ENCODE assay signal across 9 cellular contexts in genomic region chr17:7260151-7260550, GRCh38. TPM values are rescaled to one million over a fixed set of nuclear protein-coding genes. Genes with fewer than 3 reads are reported as not detected.
A peak's percentile ranks its signal among the peaks of the same experiment; 100 is the strongest.
DNase-seq lines count a peak whose midpoint lies in the region; ATAC-seq and TF ChIP-seq lines count a peak whose summit lies in the region.
"Had no signal": no experiment of that assay in that cellular context is flagged by ENCODE, and none has a peak within 500 bp of the region (broad histone marks: within the 10 kb centered on the region; RNA-seq: fewer than 3 reads in every experiment).

No MANE protein-coding gene starts in this region.

- H3K4me1 Mint-ChIP-seq in WTC11: peaks cover 17% of the 10 kb centered on the region

- H3K36me3 ChIP-seq in HEK293 (ENCODE audit: control insufficient read depth in 2 of 2, insufficient read depth in 1 of 2, low read length in 2 of 2) (peaks cover 26 to 54% of the 10 kb centered on the region in 2 experiments; a peak in 2 of 3 replicates), iPS-18a (ENCODE audit: control insufficient read depth, low read depth, low read length) (peaks cover 17% of the 10 kb centered on the region), rectal smooth muscle tissue (ENCODE audit: control insufficient read depth, insufficient read depth, low read length) (peaks cover 18% of the 10 kb centered on the region), spleen (peaks cover 0 to 50% (median 30%) of the 10 kb centered on the region in 6 donors)

- DNase-seq in WTC11 (ENCODE audit: low spot score): no peak
- DNase-seq in spleen: no peak
- DNase-seq in pons (ENCODE audit: low spot score): no peak
- DNase-seq: Karpas-422; stimulated activated CD4-positive, alpha-beta T cell treated with anti-CD3 and anti-CD28 coated beads, Interleukin-12 subunit alpha, Interleukin-12 subunit beta, amount 100 ng/mL, for 4 hours had no signal

- peaks cover 38% of the 10 kb centered on the region for H3K27me3 ChIP-seq in iPS-18a (ENCODE audit: control insufficient read depth, insufficient read depth, low read length)
- H3K27me3 ChIP-seq in rectal smooth muscle tissue (ENCODE audit: control insufficient read depth, insufficient read depth, low read length): peaks cover 12% of the 10 kb centered on the region
- H3K27me3 ChIP-seq in spleen (replicated peaks in 1 of 7): peaks cover 3 to 50% (median 27%) of the 10 kb centered on the region in 7 donors

- H3K9ac ChIP-seq in iPS-18a (ENCODE audit: low read length) (no peak overlapping the region), rectal smooth muscle tissue (ENCODE audit: low read length) (peak overlapping the region; percentile 13)

- peaks cover 19% of the 10 kb centered on the region for H3K36me3 Mint-ChIP-seq in WTC11

- ATAC-seq in WTC11 (no peak), HG03457 (IDR thresholded peaks at IDR 0.05; ENCODE audit: unreplicated experiment) (no peak)

- H3K27ac ChIP-seq in HEK293 (ENCODE audit: extremely low read depth, low read depth, low read length) (peak overlapping the region; percentile 5; the same call in 1 of the 2 replicates), iPS-18a (ENCODE audit: low read length) (no peak overlapping the region), rectal smooth muscle tissue (ENCODE audit: low read depth, low read length) (no peak overlapping the region), spleen (peak overlapping the region in 1 of 8 donors; percentile 81)

- H3K4me3 Mint-ChIP-seq in WTC11: peak overlapping the region; percentile 78

- peak overlapping the region; percentile 91 for H3K27ac Mint-ChIP-seq in WTC11

- H3K4me3 ChIP-seq in HEK293 (ENCODE audit: low read depth, low read length): no peak overlapping the region
- H3K4me3 ChIP-seq in iPS-18a (ENCODE audit: low read length): peak overlapping the region; percentile 93
- peak overlapping the region; percentile 57 for H3K4me3 ChIP-seq in rectal smooth muscle tissue (ENCODE audit: low read length)
- no peak overlapping the region for H3K4me3 ChIP-seq in spleen

- 72 to 93% (median 86%) methylated on average over 2 to 4 of the region's 4 CpGs for WGBS in spleen, 5 donors

- H3K9me3 Mint-ChIP-seq in WTC11: no peaks in the 10 kb centered on the region

- H3K9me3 ChIP-seq in HEK293 (ENCODE audit: control insufficient read depth, insufficient read depth, low read depth, low read length) (no peaks in the 10 kb centered on the region), iPS-18a (ENCODE audit: control insufficient read depth, low read depth, low read length) (no peaks in the 10 kb centered on the region), spleen (no peaks in the 10 kb centered on the region)

- no peaks in the 10 kb centered on the region for H3K27me3 Mint-ChIP-seq in WTC11 (ENCODE audit: low read depth)

- intact Hi-C loops in spleen (cut with DNase I; ENCODE audit: low total_unique reads): no loop called here

- TF ChIP-seq CTCF in HEK293 (tag by site-specific recombination; IDR thresholded peaks at IDR 0.05) (no peak), WTC11 (IDR thresholded peaks at IDR 0.05) (no peak), spleen (IDR thresholded peaks at IDR 0.05 in 8 of 11, conservative IDR thresholded peaks at IDR 0.05 in 3 of 11) (no peak)

- CTCF ChIA-PET in HEK293 (lab: Yijun Ruan, JAX): interaction anchor here (1.4 kb wide), 1 partner anchor 20 kb away, joined by 4 read pairs; no protein-coding TSS in a partner anchor
- CTCF ChIA-PET in WTC11 (lab: Charles Lee): interaction anchor here (1.2 kb wide), 2 partner anchors 20 to 36 kb away, joined by 4 read pairs; no protein-coding TSS in a partner anchor

- POLR2A ChIA-PET in HEK293 (lab: Yijun Ruan, JAX): interaction anchor here (0.5 to 0.9 kb wide), 3 partner anchors 18 to 296 kb away, joined by 3 to 5 read pairs (median 3); partner anchors contain the start of gene GABARAP
- POLR2A ChIA-PET in WTC11 (lab: Charles Lee): interaction anchor here (0.7 to 1.2 kb wide), 3 partner anchors 20 to 40 kb away, joined by 3 to 9 read pairs (median 3); partner anchors contain the start of genes ACADVL and DLG4

- no peak for TF ChIP-seq POLR2A in spleen (IDR thresholded peaks at IDR 0.05)

- peaks cover 18% of the 10 kb centered on the region for H3K4me1 ChIP-seq in HEK293 (ENCODE audit: control insufficient read depth, insufficient read depth, low read length)
- peaks cover 3% of the 10 kb centered on the region for H3K4me1 ChIP-seq in iPS-18a (ENCODE audit: control insufficient read depth, low read depth, low read length)
- H3K4me1 ChIP-seq in rectal smooth muscle tissue (ENCODE audit: control insufficient read depth, insufficient read depth, low read length): no peaks in the 10 kb centered on the region
- H3K4me1 ChIP-seq in spleen: peaks cover 22 to 38% (median 35%) of the 10 kb centered on the region in 6 donors

TF ChIP-seq in HEK293, 187 proteins besides CTCF, POLR2A, EP300 and RAD21:
- TF ChIP-seq ZNF16 (tag by site-specific recombination; IDR thresholded peaks at IDR 0.05; ENCODE audit: low read depth) (no peak), ZNF157 (tag by site-specific recombination; IDR thresholded peaks at IDR 0.05) (no peak), ZFP3 (tag by site-specific recombination; IDR thresholded peaks at IDR 0.05; ENCODE audit: low read depth) (no peak), ZNF311 (tag by site-specific recombination; IDR thresholded peaks at IDR 0.05; ENCODE audit: borderline replicate concordance) (no peak), WT1 (tag by site-specific recombination; IDR thresholded peaks at IDR 0.05) (no peak), ZNF302 (tag by site-specific recombination; IDR thresholded peaks at IDR 0.05; ENCODE audit: low read depth) (no peak), ZFHX2 (tag by site-specific recombination; conservative IDR thresholded peaks at IDR 0.05) (no peak), ZNF239 (tag by site-specific recombination; IDR thresholded peaks at IDR 0.05) (no peak), KLF16 (tag by site-specific recombination; IDR thresholded peaks at IDR 0.05) (no peak), RBAK (tag by site-specific recombination; IDR thresholded peaks at IDR 0.05) (no peak), GLIS1 (tag by site-specific recombination; IDR thresholded peaks at IDR 0.05) (no peak), ZNF214 (tag by site-specific recombination; IDR thresholded peaks at IDR 0.05; ENCODE audit: borderline replicate concordance) (no peak), ZBTB1 (tag by site-specific recombination; IDR thresholded peaks at IDR 0.05) (no peak), ZNF843 (tag by site-specific recombination; IDR thresholded peaks at IDR 0.05) (no peak)
TF ChIP-seq in HEK293: peak in this region for 0.

TF ChIP-seq in WTC11, 78 proteins besides CTCF, POLR2A, EP300 and RAD21 (continues in another document):
- TF ChIP-seq ZBTB43 (CRISPR knock-in tag; IDR thresholded peaks at IDR 0.05) (no peak), ARID4B (CRISPR knock-in tag; IDR thresholded peaks at IDR 0.05; ENCODE audit: borderline replicate concordance) (no peak), NFATC4 (CRISPR knock-in tag; IDR thresholded peaks at IDR 0.05) (peak; percentile 33; the same call in 1 of the 2 replicates)

RNA-seq across cellular contexts. Expression of gene CLDN7, which starts 2.1 kb away (rescaled TPM):
- total RNA-seq in WTC11 (2021): 131 to 136 TPM (median 136 TPM) in 3 replicates
- total RNA-seq in spleen: 1 to 10 TPM in 6 of 7 donors, under 1 TPM in 1; 0.74 to 6.6 (median 2.4) TPM
- polyA plus RNA-seq in spleen: 1 to 10 TPM; 2.9 to 6.0 (median 4.3) TPM

RNA-seq across cellular contexts. Expression of gene ELP5, which starts 8.1 kb away (rescaled TPM):
- 101 to 103 TPM (median 103 TPM) in 3 replicates for total RNA-seq in WTC11 (2021)
- 10 to 100 TPM; 22.1 to 40.3 (median 36.3) TPM for total RNA-seq in spleen
- polyA plus RNA-seq in spleen: 10 to 100 TPM; 36.2 to 40.2 (median 37.2) TPM

RNA-seq across cellular contexts. Expression of gene CTDNEP1, which starts 8.6 kb away (rescaled TPM):
- 120 to 127 TPM (median 126 TPM) in 3 replicates for total RNA-seq in WTC11 (2021)
- 100 to 1,000 TPM in 4 of 7 donors, 10 to 100 TPM in 3; 83.1 to 133 (median 119) TPM for total RNA-seq in spleen
- polyA plus RNA-seq in spleen: 100 to 1,000 TPM in 1 of 3 donors, 10 to 100 TPM in 2; 69.3 to 104 (median 86.1) TPM

RNA-seq across cellular contexts. Expression of gene GABARAP, which starts 17.9 kb away (rescaled TPM):
- 228 to 247 TPM (median 238 TPM) in 3 replicates for total RNA-seq in WTC11 (2021)
- 100 to 1,000 TPM; 222 to 519 (median 438) TPM for total RNA-seq in spleen
- polyA plus RNA-seq in spleen: 100 to 1,000 TPM; 755 to 855 (median 822) TPM

RNA-seq across cellular contexts. Expression of gene PHF23, which starts 20.9 kb away (rescaled TPM):
- total RNA-seq in WTC11 (2021) (45.8 to 50.1 TPM (median 49.1 TPM) in 3 replicates), spleen (10 to 100 TPM; 33.1 to 47.6 (median 38.8) TPM)
- polyA plus RNA-seq in spleen: 10 to 100 TPM; 27.4 to 50.4 (median 33.2) TPM

Comparison
In these comparisons a context has a peak if more than half of its experiments do, and no peak if none do; other contexts are left out.
1. H3K4me3 ChIP-seq: peak in iPS-18a (single experiment) and rectal smooth muscle tissue (single experiment); none in HEK293 (single experiment) and spleen (0 of 8).
2. RNA of gene CLDN7, which starts 2.1 kb away (total RNA-seq): 131 to 136 TPM in WTC11; 0.74 to 6.6 TPM in spleen; every median in the first group is over 10 times any median in the second.